In the genomic region with DNA sequence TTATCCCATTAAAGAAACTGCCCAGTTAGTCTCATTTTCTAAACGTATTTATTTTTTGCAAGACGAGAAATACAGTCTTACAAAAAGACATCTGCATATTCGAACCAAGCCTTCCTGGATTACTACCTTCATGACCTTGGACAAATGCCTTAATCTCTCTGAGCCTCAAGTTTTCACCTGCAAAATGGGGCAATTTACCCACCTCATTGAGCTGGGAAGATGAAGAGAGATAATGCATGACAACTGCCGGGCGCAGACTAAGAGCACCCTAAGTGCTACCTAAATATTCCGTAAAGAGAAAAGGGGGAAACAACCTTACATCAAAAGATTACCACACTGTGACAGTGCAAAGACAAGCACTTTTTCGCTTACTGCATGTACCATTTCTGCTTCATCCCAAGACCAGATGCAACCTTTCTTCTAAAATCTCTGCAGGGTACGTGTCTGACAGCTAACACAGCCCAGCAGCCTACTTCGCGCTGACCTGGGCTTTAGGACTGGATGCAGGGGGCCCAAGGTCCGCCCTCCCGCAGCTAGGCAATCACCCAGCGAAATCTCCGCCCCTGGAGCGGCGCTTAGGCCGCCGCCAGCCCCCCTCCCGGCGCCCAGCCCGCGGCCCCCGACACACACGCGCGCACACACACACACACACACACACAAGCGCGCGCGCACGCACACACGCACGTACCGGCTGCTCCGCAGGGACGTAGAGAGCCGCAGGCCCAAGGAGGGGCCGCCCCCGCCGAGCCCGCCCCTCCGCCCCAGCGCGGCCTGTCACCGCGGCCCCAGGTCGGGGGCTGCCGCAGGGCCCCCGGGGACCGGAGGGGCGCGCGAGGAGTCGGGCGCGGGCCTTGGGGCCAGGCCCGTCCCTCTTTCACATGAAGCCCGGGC, we compare ENCODE assay signal across 1 cellular context.
TF ChIP-seq lines count a peak whose summit lies in the region.

No MANE protein-coding gene starts in this region.

TF ChIP-seq in PFSK-1, 5 proteins besides CTCF, POLR2A, EP300 and RAD21 (continued from another document):
- TF ChIP-seq, protein P1, sequence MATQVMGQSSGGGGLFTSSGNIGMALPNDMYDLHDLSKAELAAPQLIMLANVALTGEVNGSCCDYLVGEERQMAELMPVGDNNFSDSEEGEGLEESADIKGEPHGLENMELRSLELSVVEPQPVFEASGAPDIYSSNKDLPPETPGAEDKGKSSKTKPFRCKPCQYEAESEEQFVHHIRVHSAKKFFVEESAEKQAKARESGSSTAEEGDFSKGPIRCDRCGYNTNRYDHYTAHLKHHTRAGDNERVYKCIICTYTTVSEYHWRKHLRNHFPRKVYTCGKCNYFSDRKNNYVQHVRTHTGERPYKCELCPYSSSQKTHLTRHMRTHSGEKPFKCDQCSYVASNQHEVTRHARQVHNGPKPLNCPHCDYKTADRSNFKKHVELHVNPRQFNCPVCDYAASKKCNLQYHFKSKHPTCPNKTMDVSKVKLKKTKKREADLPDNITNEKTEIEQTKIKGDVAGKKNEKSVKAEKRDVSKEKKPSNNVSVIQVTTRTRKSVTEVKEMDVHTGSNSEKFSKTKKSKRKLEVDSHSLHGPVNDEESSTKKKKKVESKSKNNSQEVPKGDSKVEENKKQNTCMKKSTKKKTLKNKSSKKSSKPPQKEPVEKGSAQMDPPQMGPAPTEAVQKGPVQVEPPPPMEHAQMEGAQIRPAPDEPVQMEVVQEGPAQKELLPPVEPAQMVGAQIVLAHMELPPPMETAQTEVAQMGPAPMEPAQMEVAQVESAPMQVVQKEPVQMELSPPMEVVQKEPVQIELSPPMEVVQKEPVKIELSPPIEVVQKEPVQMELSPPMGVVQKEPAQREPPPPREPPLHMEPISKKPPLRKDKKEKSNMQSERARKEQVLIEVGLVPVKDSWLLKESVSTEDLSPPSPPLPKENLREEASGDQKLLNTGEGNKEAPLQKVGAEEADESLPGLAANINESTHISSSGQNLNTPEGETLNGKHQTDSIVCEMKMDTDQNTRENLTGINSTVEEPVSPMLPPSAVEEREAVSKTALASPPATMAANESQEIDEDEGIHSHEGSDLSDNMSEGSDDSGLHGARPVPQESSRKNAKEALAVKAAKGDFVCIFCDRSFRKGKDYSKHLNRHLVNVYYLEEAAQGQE (IDR thresholded peaks at IDR 0.05; ENCODE audit: insufficient read depth in 1 of 2, low read depth in 2 of 2, low read length in 2 of 2) = no peak
- TF ChIP-seq FOXP2 (optimal IDR thresholded peaks at IDR 0.05; ENCODE audit: borderline replicate concordance, extremely low read depth, extremely low read length, insufficient read depth) = peak; percentile 95
- no peak for TF ChIP-seq POLR2AphosphoS5 (IDR thresholded peaks at IDR 0.05; ENCODE audit: low read depth, low read length)
